In genomic region chr19:47561440-47562045, GRCh38 we compare ENCODE assay signal across 1 cellular context.
TF ChIP-seq lines count a peak whose summit lies in the region.

No MANE protein-coding gene starts in this region.

TF ChIP-seq in GM12878, 131 proteins besides CTCF, POLR2A, EP300 and RAD21:
- TF ChIP-seq ZBTB11 (CRISPR knock-in tag; IDR thresholded peaks at IDR 0.05) (no peak), EGR1 (IDR thresholded peaks at IDR 0.05; ENCODE audit: borderline replicate concordance in 1 of 2, low read depth in 2 of 2, low read length in 2 of 2) (no peak), MTA2 (IDR thresholded peaks at IDR 0.05; ENCODE audit: low read depth) (no peak), PAX8 (IDR thresholded peaks at IDR 0.05) (no peak), ZNF687 (IDR thresholded peaks at IDR 0.05) (no peak), YBX1 (IDR thresholded peaks at IDR 0.05) (no peak)
